Comparison of ENCODE assay signal across 12 cellular contexts in the genomic region with DNA sequence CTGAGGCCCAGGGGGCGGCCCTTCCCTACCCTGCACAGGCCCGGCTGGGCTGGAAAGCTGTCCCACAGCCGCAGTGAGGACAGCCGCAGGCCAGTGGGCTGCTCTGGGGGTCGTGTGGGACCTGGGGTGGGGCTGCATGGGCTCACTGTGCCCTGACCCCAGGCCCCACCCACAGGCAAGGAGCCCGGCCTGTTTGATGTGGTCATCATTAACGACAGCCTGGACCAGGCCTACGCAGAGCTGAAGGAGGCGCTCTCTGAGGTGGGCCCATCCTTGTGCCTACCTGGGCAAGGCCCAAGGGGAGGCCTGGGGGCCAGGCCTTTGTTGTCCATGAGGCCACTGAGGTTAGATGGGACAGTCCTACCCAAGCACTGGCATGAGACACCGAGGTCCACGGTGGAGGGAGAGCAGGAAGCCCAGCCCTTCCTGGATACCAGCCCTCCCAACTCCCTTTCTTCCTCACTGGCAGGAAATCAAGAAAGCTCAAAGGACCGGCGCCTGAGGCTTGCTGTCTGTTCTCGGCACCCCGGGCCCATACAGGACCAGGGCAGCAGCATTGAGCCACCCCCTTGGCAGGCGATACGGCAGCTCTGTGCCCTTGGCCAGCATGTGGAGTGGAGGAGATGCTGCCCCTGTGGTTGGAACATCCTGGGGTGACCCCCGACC. TPM values are rescaled to one million over a fixed set of nuclear protein-coding genes. Genes with fewer than 3 reads are reported as not detected.
A peak's percentile ranks its signal among the peaks of the same experiment; 100 is the strongest.
DNase-seq lines count a peak whose midpoint lies in the region; ATAC-seq, FAIRE-seq and TF ChIP-seq lines count a peak whose summit lies in the region.
"Had no signal": no experiment of that assay in that cellular context is flagged by ENCODE, and none has a peak within 500 bp of the region (broad histone marks: within the 10 kb centered on the region; RNA-seq: fewer than 3 reads in every experiment).

No MANE protein-coding gene starts in this region.

- TF ChIP-seq RAD21 in H1 (IDR thresholded peaks at IDR 0.05 in 1 of 2, conservative IDR thresholded peaks at IDR 0.05 in 1 of 2; ENCODE audit: low read depth in 2 of 2, low read length in 2 of 2), result no peak

- H2BK5ac ChIP-seq in H1 (ENCODE audit: low read depth, low read length), result no peak overlapping the region

- H2AFZ ChIP-seq in H1 (ENCODE audit: low read length), result no peak overlapping the region

- H3K56ac ChIP-seq in H1 (replicated peaks; ENCODE audit: insufficient read length, low read depth, low read length), result no peak overlapping the region

- CTCF ChIA-PET in H1 (lab: Charles Lee; ENCODE audit: partially characterized antibody), result interaction anchor here (1.1 to 2.0 kb wide), 4 partner anchors 14 to 144 kb away, joined by 3 to 7 read pairs (median 4); no protein-coding TSS in a partner anchor

- no peak overlapping the region for H2BK15ac ChIP-seq in H1 (ENCODE audit: low read length)

- H4K20me1 ChIP-seq in H1 (replicated peaks in 1 of 2; ENCODE audit: control insufficient read depth in 1 of 2, insufficient read depth in 2 of 2, low read length in 2 of 2), result peaks cover 2 to 15% of the 10 kb centered on the region in 2 experiments

- no peak overlapping the region for H3K23ac ChIP-seq in H1 (ENCODE audit: insufficient read length)

- H3K36me3 Mint-ChIP-seq in activated naive CD8-positive, alpha-beta T cell treated with anti-CD3 and anti-CD28 coated beads, Interleukin-2, amount 10 ng/mL, durations not matched to agents 7 days and 5 days, result peaks cover 6% of the 10 kb centered on the region
- peaks cover 6% of the 10 kb centered on the region for H3K36me3 Mint-ChIP-seq in activated naive CD8-positive, alpha-beta T cell treated with anti-CD3 and anti-CD28 coated beads, Interleukin-2, amount 50 U/mL, for 24 hours (ENCODE audit: low read depth)
- H3K36me3 Mint-ChIP-seq: activated CD4-positive, alpha-beta memory T cell treated with anti-CD3 and anti-CD28 coated beads for 36 hours; activated naive CD4-positive, alpha-beta T cell treated with anti-CD3 and anti-CD28 coated beads, Interleukin-2, amount 50 U/mL, for 72 hours; naive B cell had no signal

- no peaks in the 10 kb centered on the region for H3K27me3 ChIP-seq in H1 (replicated peaks in 1 of 4; ENCODE audit: control insufficient read depth in 3 of 4, extremely low read depth in 1 of 4, insufficient read depth in 3 of 4, low read length in 3 of 4)
- no peaks in the 10 kb centered on the region for H3K27me3 ChIP-seq in muscle layer of duodenum (ENCODE audit: low read depth, low read length)
- H3K27me3 ChIP-seq in uterus, result no peaks in the 10 kb centered on the region
- H3K27me3 ChIP-seq in WERI-Rb-1 (ENCODE audit: insufficient read depth, low read depth, severe bottlenecking), result no peaks in the 10 kb centered on the region

- no peak overlapping the region for H4K91ac ChIP-seq in H1 (replicated peaks; ENCODE audit: insufficient read length, low read length)

- peaks cover 0 to 16% of the 10 kb centered on the region in 2 experiments; a peak in 2 of 4 replicates for H3K79me2 ChIP-seq in H1 (ENCODE audit: control insufficient read depth in 1 of 2, insufficient read depth in 2 of 2, low read length in 2 of 2)

- no peak overlapping the region for H2BK12ac ChIP-seq in H1 (ENCODE audit: low read depth, low read length)

- H3K27ac ChIP-seq in H1 (ENCODE audit: low read depth, low read length) (no peak overlapping the region), muscle layer of duodenum (ENCODE audit: low read length) (peak overlapping the region; percentile 4), uterus (peak overlapping the region; percentile 88 to 91), WERI-Rb-1 (no peak overlapping the region)

- no peak overlapping the region for H3K14ac ChIP-seq in H1 (ENCODE audit: insufficient read length)

- no peak overlapping the region for H3K18ac ChIP-seq in H1 (ENCODE audit: extremely low read depth, low read length)

- H3K4me3 ChIP-seq in H1 (ENCODE audit: extremely low read depth in 1 of 4, insufficient read depth in 2 of 4, low read depth in 3 of 4, low read length in 4 of 4) (no peak overlapping the region), muscle layer of duodenum (ENCODE audit: low read depth in 1 of 2, low read length in 2 of 2) (no peak overlapping the region), uterus (no peak overlapping the region), WERI-Rb-1 (ENCODE audit: low read depth, low read length) (no peak overlapping the region)

- peaks cover 11% of the 10 kb centered on the region for H3K4me1 Mint-ChIP-seq in activated naive CD8-positive, alpha-beta T cell treated with anti-CD3 and anti-CD28 coated beads, Interleukin-2, amount 10 ng/mL, durations not matched to agents 7 days and 5 days
- H3K4me1 Mint-ChIP-seq in activated naive CD8-positive, alpha-beta T cell treated with anti-CD3 and anti-CD28 coated beads, Interleukin-2, amount 50 U/mL, for 24 hours, result peaks cover 10% of the 10 kb centered on the region

- H4K8ac ChIP-seq in H1 (ENCODE audit: extremely low read depth, insufficient read depth, low read length), result peak overlapping the region; percentile 18; the same call in 1 of the 2 replicates

- no peak overlapping the region for H2AK5ac ChIP-seq in H1 (ENCODE audit: low read depth, low read length)

- H3K9me3 ChIP-seq in H1 (ENCODE audit: insufficient read depth in 2 of 2, low read depth in 1 of 2, low read length in 1 of 2) (no peaks in the 10 kb centered on the region), muscle layer of duodenum (ENCODE audit: control insufficient read depth in 1 of 2, low read length in 2 of 2) (no peaks in the 10 kb centered on the region), uterus (no peaks in the 10 kb centered on the region), WERI-Rb-1 (ENCODE audit: severe bottlenecking) (no peaks in the 10 kb centered on the region)

- TF ChIP-seq EP300 in H1 (IDR thresholded peaks at IDR 0.05; ENCODE audit: borderline replicate concordance in 1 of 2, low read depth in 2 of 2, low read length in 2 of 2), result no peak

- H2BK20ac ChIP-seq in H1 (ENCODE audit: low read length), result no peak overlapping the region

- no peak overlapping the region; a peak in 1 of 7 replicates for H3K9ac ChIP-seq in H1 (replicated peaks in 1 of 4; ENCODE audit: extremely low read depth in 1 of 4, low read depth in 3 of 4, low read length in 3 of 4)

- no peak overlapping the region for H3K27ac Mint-ChIP-seq in activated naive CD8-positive, alpha-beta T cell treated with anti-CD3 and anti-CD28 coated beads, Interleukin-2, amount 10 ng/mL, durations not matched to agents 7 days and 5 days
- H3K27ac Mint-ChIP-seq in activated naive CD8-positive, alpha-beta T cell treated with anti-CD3 and anti-CD28 coated beads, Interleukin-2, amount 50 U/mL, for 24 hours, result no peak overlapping the region
- H3K27ac Mint-ChIP-seq: activated CD4-positive, alpha-beta memory T cell treated with anti-CD3 and anti-CD28 coated beads for 36 hours; activated naive CD4-positive, alpha-beta T cell treated with anti-CD3 and anti-CD28 coated beads, Interleukin-2, amount 50 U/mL, for 72 hours had no signal

- peaks cover 0 to 10% (median 4%) of the 10 kb centered on the region in 4 experiments; a peak in 1 of 7 replicates for H3K4me1 ChIP-seq in H1 (replicated peaks in 1 of 4; ENCODE audit: control insufficient read depth in 3 of 4, insufficient read depth in 4 of 4, low read length in 3 of 4)
- H3K4me1 ChIP-seq in muscle layer of duodenum (ENCODE audit: control insufficient read depth in 1 of 2, insufficient read depth in 2 of 2, low read length in 2 of 2), result peaks cover 8 to 48% of the 10 kb centered on the region in 2 donors
- peaks cover 16 to 41% of the 10 kb centered on the region in 2 donors for H3K4me1 ChIP-seq in uterus

- H3K36me3 ChIP-seq in H1 (ENCODE audit: control insufficient read depth in 2 of 4, insufficient read depth in 4 of 4, low read length in 3 of 4) (no peaks in the 10 kb centered on the region), muscle layer of duodenum (ENCODE audit: control insufficient read depth in 1 of 2, insufficient read depth in 2 of 2, low read length in 2 of 2) (peaks cover 4 to 25% of the 10 kb centered on the region in 2 donors), uterus (no peaks in the 10 kb centered on the region), WERI-Rb-1 (peaks cover 5% of the 10 kb centered on the region)

- no peak overlapping the region for H3K4me3 Mint-ChIP-seq in activated naive CD8-positive, alpha-beta T cell treated with anti-CD3 and anti-CD28 coated beads, Interleukin-2, amount 10 ng/mL, durations not matched to agents 7 days and 5 days
- H3K4me3 Mint-ChIP-seq in activated naive CD8-positive, alpha-beta T cell treated with anti-CD3 and anti-CD28 coated beads, Interleukin-2, amount 50 U/mL, for 24 hours, result no peak overlapping the region
- H3K4me3 Mint-ChIP-seq: activated CD4-positive, alpha-beta memory T cell treated with anti-CD3 and anti-CD28 coated beads for 36 hours; naive B cell had no signal

- DNase-seq in activated naive CD8-positive, alpha-beta T cell treated with anti-CD3 and anti-CD28 coated beads, Interleukin-2, amount 10 ng/mL, durations not matched to agents 7 days and 5 days, result peak; percentile 27
- no peak for DNase-seq in activated naive CD8-positive, alpha-beta T cell treated with anti-CD3 and anti-CD28 coated beads, Interleukin-2, amount 50 U/mL, for 24 hours
- peak in 1 of 2 experiments; percentile 38 for DNase-seq in H1 (ENCODE audit: low read depth in 1 of 2, low spot score in 2 of 2)
- DNase-seq in uterus, result peak; percentile 36 to 47
- no peak for DNase-seq in WERI-Rb-1
- DNase-seq in NCI-H748 treated with DMSO at 0.1 percent for 48 hours (lab: John Stamatoyannopoulos, UW), result no peak
- no peak for DNase-seq in cerebellar nuclear complex (lab: John Stamatoyannopoulos, UW)
- DNase-seq: activated CD4-positive, alpha-beta memory T cell treated with anti-CD3 and anti-CD28 coated beads for 36 hours; naive B cell; NCI-H1105 had no signal

- H2BK120ac ChIP-seq in H1 (replicated peaks; ENCODE audit: low read depth, low read length), result no peak overlapping the region

- no peak overlapping the region for H4K5ac ChIP-seq in H1 (ENCODE audit: insufficient read length, low read depth, low read length)

- intact Hi-C loops in uterus (cut with DNase I; ENCODE audit: low total_unique reads), result no loop called here

- no peak for ATAC-seq in activated naive CD8-positive, alpha-beta T cell treated with anti-CD3 and anti-CD28 coated beads, Interleukin-2, amount 10 ng/mL, durations not matched to agents 7 days and 5 days (ENCODE audit: low read depth)
- no peak for ATAC-seq in activated naive CD8-positive, alpha-beta T cell treated with anti-CD3 and anti-CD28 coated beads, Interleukin-2, amount 50 U/mL, for 24 hours
- ATAC-seq: activated naive CD4-positive, alpha-beta T cell treated with anti-CD3 and anti-CD28 coated beads, Interleukin-2, amount 50 U/mL, for 72 hours had no signal

- no peak overlapping the region for H3K4ac ChIP-seq in H1 (replicated peaks; ENCODE audit: insufficient read length, low read depth, low read length)

- H3K79me1 ChIP-seq in H1 (ENCODE audit: low read depth, low read length), result peaks cover 4% of the 10 kb centered on the region

- no peaks in the 10 kb centered on the region for H3K27me3 Mint-ChIP-seq in activated naive CD8-positive, alpha-beta T cell treated with anti-CD3 and anti-CD28 coated beads, Interleukin-2, amount 10 ng/mL, durations not matched to agents 7 days and 5 days
- no peaks in the 10 kb centered on the region for H3K27me3 Mint-ChIP-seq in activated naive CD8-positive, alpha-beta T cell treated with anti-CD3 and anti-CD28 coated beads, Interleukin-2, amount 50 U/mL, for 24 hours
- H3K27me3 Mint-ChIP-seq: activated CD4-positive, alpha-beta memory T cell treated with anti-CD3 and anti-CD28 coated beads for 36 hours; naive B cell had no signal

- POLR2A ChIA-PET in activated naive CD8-positive, alpha-beta T cell treated with anti-CD3 and anti-CD28 coated beads, Interleukin-2, amount 10 ng/mL, durations not matched to agents 7 days and 5 days (lab: Charles Lee), result interaction anchor here (0.7 to 1.2 kb wide), 2 partner anchors 17 to 261 kb away, joined by 3 to 4 read pairs; a partner anchor contains a TSS
- POLR2A ChIA-PET in H1 (lab: Charles Lee; ENCODE audit: partially characterized antibody), result interaction anchor here (0.8 to 3.1 kb wide), 7 partner anchors 8 to 65 kb away, joined by 3 to 18 read pairs (median 3); a partner anchor contains a TSS

- TF ChIP-seq CTCF in H1 (IDR thresholded peaks at IDR 0.05; ENCODE audit: control extremely low read depth in 1 of 3, insufficient read depth in 1 of 3, low read depth in 1 of 3, low read length in 3 of 3) (no peak), uterus (IDR thresholded peaks at IDR 0.05) (no peak), WERI-Rb-1 (IDR thresholded peaks at IDR 0.05; ENCODE audit: low read depth, low read length) (no peak)

- TF ChIP-seq POLR2A in H1 (IDR thresholded peaks at IDR 0.05; ENCODE audit: control extremely low read depth in 1 of 2, low read depth in 2 of 2, low read length in 2 of 2) (no peak), uterus (IDR thresholded peaks at IDR 0.05) (no peak)

- no peaks in the 10 kb centered on the region; the same call in 1 of the 2 replicates for H3K23me2 ChIP-seq in H1 (ENCODE audit: low read depth, low read length)

- WGBS in H1 (ENCODE audit: extremely low coverage in 1 of 2, insufficient coverage in 1 of 2, insufficient read length in 1 of 2, insufficient replicate concordance in 2 of 2, low coverage in 1 of 2, low lambda C conversion rate in 2 of 2, missing lambda C conversion rate in 1 of 2), 2 experiments, result 93% methylated on average over 15 of the region's 18 CpGs; no CpG with 5 or more reads in 1 of the 2 experiments

- no peaks in the 10 kb centered on the region for H3K9me3 Mint-ChIP-seq in activated naive CD8-positive, alpha-beta T cell treated with anti-CD3 and anti-CD28 coated beads, Interleukin-2, amount 10 ng/mL, durations not matched to agents 7 days and 5 days
- H3K9me3 Mint-ChIP-seq in activated naive CD8-positive, alpha-beta T cell treated with anti-CD3 and anti-CD28 coated beads, Interleukin-2, amount 50 U/mL, for 24 hours, result no peaks in the 10 kb centered on the region
- H3K9me3 Mint-ChIP-seq: activated CD4-positive, alpha-beta memory T cell treated with anti-CD3 and anti-CD28 coated beads for 36 hours; activated naive CD4-positive, alpha-beta T cell treated with anti-CD3 and anti-CD28 coated beads, Interleukin-2, amount 50 U/mL, for 72 hours; naive B cell had no signal

- H3K4me2 ChIP-seq in H1 (ENCODE audit: insufficient read depth in 1 of 2, low read depth in 2 of 2, low read length in 2 of 2), result no peak overlapping the region

- no peak for FAIRE-seq in H1 (lab: Jason Lieb, UNC)

RNA-seq across cellular contexts. Expression of a gene that starts 1.4 kb away (rescaled TPM):
- 1 to 10 TPM; 6.2 to 7.7 TPM for total RNA-seq in activated naive CD8-positive, alpha-beta T cell treated with anti-CD3 and anti-CD28 coated beads, Interleukin-2, amount 10 ng/mL, durations not matched to agents 7 days and 5 days
- total RNA-seq in H1 (2021; fragmentation: NEBNext Ultra II Directional; extraction: Animal tissue kit (Norgen Biotek cat#: 25700)), result 0.54 and 0.55 TPM in 2 replicates
- 0.17 and 0.28 TPM in 2 replicates for polyA plus RNA-seq in H1 (2011; rRNA removed)
- polyA plus RNA-seq in H1 (2011; cell fraction: cytosol; rRNA removed), result 0.27 TPM
- 0.54 TPM for polyA plus RNA-seq in H1 (2011; cell fraction: nucleus; rRNA removed)
- polyA plus RNA-seq in H1 (2012, experiment 1 of 2), result 0.25 to 0.57 TPM (median 0.40 TPM) in 4 replicates
- polyA plus RNA-seq in H1 (2012, experiment 2 of 2), result 0.10 TPM
- 0.36 TPM for polyA plus RNA-seq in H1 (2013, experiment 1 of 2)
- polyA plus RNA-seq in H1 (2013, experiment 2 of 2), result 0.40 TPM
- 0.16 and 0.22 TPM in 2 replicates for polyA minus RNA-seq in H1 (2011; rRNA and poly(A)+ RNA removed)
- polyA minus RNA-seq in H1 (2011; cell fraction: cytosol; rRNA and poly(A)+ RNA removed), result not detected
- polyA minus RNA-seq in H1 (2011; cell fraction: nucleus; rRNA and poly(A)+ RNA removed), result 0.60 TPM
- 10 to 100 TPM in 2 of 4 donors, 1 to 10 TPM in 2; 2.6 to 25.8 (median 10.7) TPM for total RNA-seq in uterus

RNA-seq across cellular contexts. Expression of a gene that starts 8.2 kb away (rescaled TPM):
- total RNA-seq in activated naive CD8-positive, alpha-beta T cell treated with anti-CD3 and anti-CD28 coated beads, Interleukin-2, amount 10 ng/mL, durations not matched to agents 7 days and 5 days, result 100 to 1,000 TPM; 289 to 327 TPM
- total RNA-seq in H1 (2021; fragmentation: NEBNext Ultra II Directional; extraction: Animal tissue kit (Norgen Biotek cat#: 25700)), result 68.5 TPM in 2 replicates
- polyA plus RNA-seq in H1 (2011; rRNA removed), result 182 and 183 TPM in 2 replicates
- 167 TPM for polyA plus RNA-seq in H1 (2011; cell fraction: cytosol; rRNA removed)
- 249 TPM for polyA plus RNA-seq in H1 (2011; cell fraction: nucleus; rRNA removed)
- 36.2 to 105 TPM (median 94.7 TPM) in 4 replicates for polyA plus RNA-seq in H1 (2012, experiment 1 of 2)
- polyA plus RNA-seq in H1 (2012, experiment 2 of 2), result 106 TPM
- polyA plus RNA-seq in H1 (2013, experiment 1 of 2), result 97.5 TPM
- polyA plus RNA-seq in H1 (2013, experiment 2 of 2), result 90.9 TPM
- 25.4 and 32.8 TPM in 2 replicates for polyA minus RNA-seq in H1 (2011; rRNA and poly(A)+ RNA removed)
- polyA minus RNA-seq in H1 (2011; cell fraction: cytosol; rRNA and poly(A)+ RNA removed), result 33.8 TPM
- polyA minus RNA-seq in H1 (2011; cell fraction: nucleus; rRNA and poly(A)+ RNA removed), result 70.3 TPM
- 100 to 1,000 TPM; 124 to 406 (median 289) TPM for total RNA-seq in uterus

RNA-seq across cellular contexts. Expression of a gene that starts 17.3 kb away (rescaled TPM):
- total RNA-seq in activated naive CD8-positive, alpha-beta T cell treated with anti-CD3 and anti-CD28 coated beads, Interleukin-2, amount 10 ng/mL, durations not matched to agents 7 days and 5 days, result 10 to 100 TPM in 1 of 2 experiments, 1 to 10 TPM in 1; 9.7 to 12.2 TPM
- total RNA-seq in H1 (2021; fragmentation: NEBNext Ultra II Directional; extraction: Animal tissue kit (Norgen Biotek cat#: 25700)), result 5.9 and 7.8 TPM in 2 replicates
- 2.6 and 5.3 TPM in 2 replicates for polyA plus RNA-seq in H1 (2011; rRNA removed)
- 4.6 TPM for polyA plus RNA-seq in H1 (2011; cell fraction: cytosol; rRNA removed)
- polyA plus RNA-seq in H1 (2011; cell fraction: nucleus; rRNA removed), result 7.1 TPM
- 2.9 to 3.9 TPM (median 3.6 TPM) in 4 replicates for polyA plus RNA-seq in H1 (2012, experiment 1 of 2)
- polyA plus RNA-seq in H1 (2012, experiment 2 of 2), result 1.6 TPM
- polyA plus RNA-seq in H1 (2013, experiment 1 of 2), result 2.3 TPM
- polyA plus RNA-seq in H1 (2013, experiment 2 of 2), result 2.3 TPM
- polyA minus RNA-seq in H1 (2011; rRNA and poly(A)+ RNA removed), result 3.2 and 3.3 TPM in 2 replicates
- polyA minus RNA-seq in H1 (2011; cell fraction: cytosol; rRNA and poly(A)+ RNA removed), result 2.8 TPM
- polyA minus RNA-seq in H1 (2011; cell fraction: nucleus; rRNA and poly(A)+ RNA removed), result 8.4 TPM
- 10 to 100 TPM in 2 of 4 donors, 1 to 10 TPM in 2; 3.3 to 13.5 (median 7.5) TPM for total RNA-seq in uterus

RNA-seq across cellular contexts. Expression of a gene that starts 39.2 kb away (rescaled TPM):
- total RNA-seq in activated naive CD8-positive, alpha-beta T cell treated with anti-CD3 and anti-CD28 coated beads, Interleukin-2, amount 10 ng/mL, durations not matched to agents 7 days and 5 days, result 10 to 100 TPM; 53.6 to 53.7 TPM
- total RNA-seq in H1 (2021; fragmentation: NEBNext Ultra II Directional; extraction: Animal tissue kit (Norgen Biotek cat#: 25700)), result 59.0 and 62.7 TPM in 2 replicates
- 244 and 249 TPM in 2 replicates for polyA plus RNA-seq in H1 (2011; rRNA removed)
- 186 TPM for polyA plus RNA-seq in H1 (2011; cell fraction: cytosol; rRNA removed)
- polyA plus RNA-seq in H1 (2011; cell fraction: nucleus; rRNA removed), result 157 TPM
- polyA plus RNA-seq in H1 (2012, experiment 1 of 2), result 31.0 to 91.5 TPM (median 85.9 TPM) in 4 replicates
- polyA plus RNA-seq in H1 (2012, experiment 2 of 2), result 110 TPM
- 72.3 TPM for polyA plus RNA-seq in H1 (2013, experiment 1 of 2)
- polyA plus RNA-seq in H1 (2013, experiment 2 of 2), result 69.2 TPM
- polyA minus RNA-seq in H1 (2011; rRNA and poly(A)+ RNA removed), result 30.6 and 36.8 TPM in 2 replicates
- 38.5 TPM for polyA minus RNA-seq in H1 (2011; cell fraction: cytosol; rRNA and poly(A)+ RNA removed)
- 46.7 TPM for polyA minus RNA-seq in H1 (2011; cell fraction: nucleus; rRNA and poly(A)+ RNA removed)
- total RNA-seq in uterus, result 10 to 100 TPM; 19.4 to 43.4 (median 33.6) TPM

RNA-seq across cellular contexts. Expression of a gene that starts 45.2 kb away (rescaled TPM):
- total RNA-seq in activated naive CD8-positive, alpha-beta T cell treated with anti-CD3 and anti-CD28 coated beads, Interleukin-2, amount 10 ng/mL, durations not matched to agents 7 days and 5 days, result 10 to 100 TPM; 25.2 to 29.2 TPM
- 19.9 and 22.5 TPM in 2 replicates for total RNA-seq in H1 (2021; fragmentation: NEBNext Ultra II Directional; extraction: Animal tissue kit (Norgen Biotek cat#: 25700))
- polyA plus RNA-seq in H1 (2011; rRNA removed), result 18.6 and 28.5 TPM in 2 replicates
- polyA plus RNA-seq in H1 (2011; cell fraction: cytosol; rRNA removed), result 23.7 TPM
- 41.3 TPM for polyA plus RNA-seq in H1 (2011; cell fraction: nucleus; rRNA removed)
- 15.0 to 30.9 TPM (median 25.2 TPM) in 4 replicates for polyA plus RNA-seq in H1 (2012, experiment 1 of 2)
- 17.1 TPM for polyA plus RNA-seq in H1 (2012, experiment 2 of 2)
- 26.2 TPM for polyA plus RNA-seq in H1 (2013, experiment 1 of 2)
- polyA plus RNA-seq in H1 (2013, experiment 2 of 2), result 25.8 TPM
- 1.3 and 1.4 TPM in 2 replicates for polyA minus RNA-seq in H1 (2011; rRNA and poly(A)+ RNA removed)
- polyA minus RNA-seq in H1 (2011; cell fraction: cytosol; rRNA and poly(A)+ RNA removed), result 4.6 TPM
- 5.5 TPM for polyA minus RNA-seq in H1 (2011; cell fraction: nucleus; rRNA and poly(A)+ RNA removed)
- total RNA-seq in uterus, result 10 to 100 TPM in 3 of 4 donors, not detected in 1; 10.6 to 18.6 (median 12.6) TPM

Comparison
In these comparisons a context has a peak if more than half of its experiments do, and no peak if none do; other contexts are left out.
1. DNase-seq: peak in activated naive CD8-positive, alpha-beta T cell treated with anti-CD3 and anti-CD28 coated beads, Interleukin-2, amount 10 ng/mL, durations not matched to agents 7 days and 5 days (single experiment) and uterus (2 of 2); none in activated naive CD8-positive, alpha-beta T cell treated with anti-CD3 and anti-CD28 coated beads, Interleukin-2, amount 50 U/mL, for 24 hours (single experiment), WERI-Rb-1 (single experiment), NCI-H748 treated with DMSO at 0.1 percent for 48 hours (single experiment) and cerebellar nuclear complex (0 of 2).
2. H3K27ac ChIP-seq: peak in muscle layer of duodenum (single experiment) and uterus (2 of 2); none in H1 (single experiment) and WERI-Rb-1 (single experiment).